8 cellular contexts compared by ENCODE assay signal in the genomic region with DNA sequence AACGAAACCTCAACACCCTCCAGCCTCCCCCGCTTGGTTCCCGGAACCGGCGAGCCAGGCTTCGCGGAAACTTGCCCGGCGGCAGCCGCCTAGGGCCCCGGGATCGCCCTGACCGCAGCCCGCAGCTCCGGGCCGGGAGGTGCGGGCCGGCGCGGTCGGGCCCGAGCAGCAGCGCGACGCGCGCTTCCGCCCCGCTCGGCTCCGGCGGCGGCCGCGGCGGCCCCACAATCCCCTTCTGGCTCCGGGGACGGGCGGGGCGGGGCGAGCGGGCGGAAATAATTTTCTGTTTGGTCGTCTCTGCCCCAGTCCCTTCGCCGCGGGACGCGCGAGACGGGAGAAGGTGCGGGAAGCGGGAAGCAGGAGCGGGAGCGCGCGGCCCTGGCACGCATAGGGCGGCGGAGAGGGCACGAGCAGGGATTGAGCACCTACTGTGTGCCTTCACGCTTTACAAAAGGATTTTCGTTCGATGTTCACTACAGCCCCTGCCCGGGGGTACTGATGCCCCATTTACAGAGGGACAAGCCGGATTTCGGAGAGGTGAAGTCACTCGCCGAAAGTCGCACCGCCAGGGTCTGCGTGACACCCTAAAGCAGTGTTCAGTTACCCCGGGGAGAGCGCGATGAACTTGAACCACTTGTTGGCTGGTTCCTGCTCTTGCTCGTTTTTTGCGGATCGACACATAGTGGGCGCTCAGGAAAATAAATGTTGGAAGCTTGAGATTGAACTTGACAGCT.
DNase-seq lines count a peak whose midpoint lies in the region; ATAC-seq and TF ChIP-seq lines count a peak whose summit lies in the region.

No MANE protein-coding gene starts in this region.

- peak overlapping the region; percentile 92 for H3K4me3 ChIP-seq in coronary artery

- ATAC-seq in HG02970 (IDR thresholded peaks at IDR 0.05; ENCODE audit: low FRiP score, unreplicated experiment): peak; percentile 31
- ATAC-seq in GM19463 (IDR thresholded peaks at IDR 0.05; ENCODE audit: unreplicated experiment): no peak

- no peak for TF ChIP-seq CTCF in GM10266 (IDR thresholded peaks at IDR 0.05; ENCODE audit: control insufficient read depth, insufficient read depth, low read depth, missing control alignments)
- no peak for TF ChIP-seq CTCF in coronary artery (IDR thresholded peaks at IDR 0.05)

- DNase-seq in GM10266 (ENCODE audit: extremely low spot score): peak; percentile 87
- peak; percentile 49 for DNase-seq in NCI-H345 treated with DMSO at 0.1 percent for 48 hours (lab: John Stamatoyannopoulos, UW; ENCODE audit: unreplicated experiment)
- peak; percentile 87 for DNase-seq in activated CD4-positive, alpha-beta T cell treated with anti-CD3 and anti-CD28 coated beads for 48 hours
- DNase-seq in coronary artery (ENCODE audit: low spot score): peak; percentile 92
- peak; percentile 96 for DNase-seq in left kidney (ENCODE audit: low read depth, low spot score)
- DNase-seq in stimulated activated CD4-positive, alpha-beta T cell treated with anti-CD3 and anti-CD28 coated beads, Interleukin-1b, Interleukin-23, amount 100 ng/mL, for 1 hour (ENCODE audit: low read depth in 2 of 2): peak; percentile 55

- peak overlapping the region; percentile 85 to 97 for H3K27ac ChIP-seq in coronary artery
